ENCODE assay signal across 8 cellular contexts in genomic region chr11:66545701-66546367, GRCh38. TPM values are rescaled to one million over a fixed set of nuclear protein-coding genes. Genes with fewer than 3 reads are reported as not detected.
A peak's percentile ranks its signal among the peaks of the same experiment; 100 is the strongest.
DNase-seq lines count a peak whose midpoint lies in the region; ATAC-seq and TF ChIP-seq lines count a peak whose summit lies in the region.

ZDHHC24 (minus strand) TSS chr11:66546048; CDS start chr11:66546003, 45 bp downstream.

- peaks cover 14% of the 10 kb centered on the region for H3K36me3 Mint-ChIP-seq in activated T-cell treated with anti-CD3 and anti-CD28 coated beads, Interleukin-2, amount 50 U/mL, for 4 hours (ENCODE audit: insufficient read depth)

- intact Hi-C loops in Panc1 (cut with micrococcal nuclease; ENCODE audit: unreplicated experiment), result no loop called here
- intact Hi-C loops in esophagus muscularis mucosa (cut with DNase I), result no loop called here

- no peaks in the 10 kb centered on the region for H3K27me3 Mint-ChIP-seq in activated T-cell treated with anti-CD3 and anti-CD28 coated beads, Interleukin-2, amount 50 U/mL, for 4 hours (ENCODE audit: low read depth)

- TF ChIP-seq POLR2A in esophagus muscularis mucosa (IDR thresholded peaks at IDR 0.05; ENCODE audit: low read depth), result no peak

- H3K27ac ChIP-seq in Panc1 (ENCODE audit: low read length) (peak within 1 kb of the TSS; percentile 83), esophagus muscularis mucosa (replicated peaks in 1 of 4) (peak within 1 kb of the TSS; percentile 78 to 87 (median 85)), muscle layer of duodenum (ENCODE audit: low read length) (peak within 1 kb of the TSS; percentile 14)

- peak within 1 kb of the TSS; percentile 73 for H3K4me3 ChIP-seq in Jurkat, Clone E6-1 (ENCODE audit: low read length)
- H3K4me3 ChIP-seq in Panc1 (ENCODE audit: low read depth in 2 of 2, low read length in 2 of 2), result peak within 1 kb of the TSS; percentile 87 to 92
- peak within 1 kb of the TSS; percentile 78 to 83 (median 82) for H3K4me3 ChIP-seq in esophagus muscularis mucosa
- peak within 1 kb of the TSS; percentile 79 to 85 for H3K4me3 ChIP-seq in muscle layer of duodenum (ENCODE audit: low read depth in 1 of 2, low read length in 2 of 2)

- POLR2A ChIA-PET in Panc1 (lab: Charles Lee), result interaction anchor here (0.5 to 1.0 kb wide), 5 partner anchors 9 to 544 kb away, joined by 3 to 5 read pairs (median 4); partner anchors contain the start of genes BANF1 and EIF1AD

- H3K4me3 Mint-ChIP-seq in activated T-cell treated with anti-CD3 and anti-CD28 coated beads, Interleukin-2, amount 50 U/mL, for 4 hours, result peak within 1 kb of the TSS; percentile 89

- no peak for TF ChIP-seq EP300 in esophagus muscularis mucosa (IDR thresholded peaks at IDR 0.05)

- H3K27me3 ChIP-seq in Panc1 (ENCODE audit: control insufficient read depth, insufficient read depth, low read length) (no peaks in the 10 kb centered on the region), esophagus muscularis mucosa (no peaks in the 10 kb centered on the region), muscle layer of duodenum (ENCODE audit: low read depth, low read length) (no peaks in the 10 kb centered on the region)

- no peaks in the 10 kb centered on the region for H3K9me3 ChIP-seq in Panc1 (ENCODE audit: control insufficient read depth, insufficient read depth, low read depth, low read length)
- no peaks in the 10 kb centered on the region for H3K9me3 ChIP-seq in esophagus muscularis mucosa
- H3K9me3 ChIP-seq in muscle layer of duodenum (ENCODE audit: control insufficient read depth in 1 of 2, low read length in 2 of 2), result no peaks in the 10 kb centered on the region

- in situ Hi-C loops in Panc1 (cut with HindIII; ENCODE audit: low pct_unique_long_range_greater_than_20kb, low sequenced_read_pairs), result no loop called here

- no TSS peak for BruUV-seq in Panc1 (replicated peaks; lab: Mats Ljungman, UMichigan)

- no peaks in the 10 kb centered on the region for H3K36me3 ChIP-seq in Panc1 (ENCODE audit: control insufficient read depth, insufficient read depth, low read length)
- peaks cover 0 to 28% (median 24%) of the 10 kb centered on the region in 4 donors for H3K36me3 ChIP-seq in esophagus muscularis mucosa
- peaks cover 0 to 22% of the 10 kb centered on the region in 2 donors for H3K36me3 ChIP-seq in muscle layer of duodenum (ENCODE audit: control insufficient read depth in 1 of 2, insufficient read depth in 2 of 2, low read length in 2 of 2)

- ATAC-seq in GM21619 (IDR thresholded peaks at IDR 0.05; ENCODE audit: unreplicated experiment), result peak; percentile 80
- ATAC-seq in Panc1, result peak; percentile 98
- peak; percentile 87 to 89 for ATAC-seq in activated T-cell treated with anti-CD3 and anti-CD28 coated beads, Interleukin-2, amount 50 U/mL, for 4 hours

- H3K9me3 Mint-ChIP-seq in activated T-cell treated with anti-CD3 and anti-CD28 coated beads, Interleukin-2, amount 50 U/mL, for 4 hours, result no peaks in the 10 kb centered on the region

- TF ChIP-seq CTCF in Panc1 (IDR thresholded peaks at IDR 0.05) (no peak), esophagus muscularis mucosa (IDR thresholded peaks at IDR 0.05) (no peak)

- H3K4me1 ChIP-seq in Panc1 (ENCODE audit: control insufficient read depth, insufficient read depth, low read length), result peaks cover 9% of the 10 kb centered on the region
- peaks cover 28 to 48% (median 38%) of the 10 kb centered on the region in 4 donors for H3K4me1 ChIP-seq in esophagus muscularis mucosa
- peaks cover 5 to 29% of the 10 kb centered on the region in 2 donors for H3K4me1 ChIP-seq in muscle layer of duodenum (ENCODE audit: control insufficient read depth in 1 of 2, insufficient read depth in 2 of 2, low read length in 2 of 2)

- CTCF ChIA-PET in Panc1 (lab: Charles Lee), result interaction anchor here (0.6 kb wide), 2 partner anchors 79 to 137 kb away, joined by 4 to 6 read pairs; partner anchors contain the start of gene PELI3

- DNase-seq in DMS153 (lab: John Stamatoyannopoulos, UW) (peak; percentile 93), Panc1 (ENCODE audit: low read depth, low spot score) (peak; percentile 85), esophagus muscularis mucosa (ENCODE audit: extremely low spot score) (peak; percentile 98)
- DNase-seq in Jurkat, Clone E6-1 (ENCODE audit: low read depth, low spot score), result peak; percentile 69
- peak; percentile 76 for DNase-seq in activated T-cell treated with anti-CD3 and anti-CD28 coated beads, Interleukin-2, amount 50 U/mL, for 4 hours
- DNase-seq in stimulated activated CD8-positive, alpha-beta memory T cell treated with anti-CD3 and anti-CD28 coated beads, Interleukin-7, amount 100 ng/mL, for 4 hours (ENCODE audit: low read depth in 2 of 2), result peak; percentile 59 to 80

- 2% methylated on average over 8 of the region's 71 CpGs for WGBS in esophagus muscularis mucosa

- H3K4me1 Mint-ChIP-seq in activated T-cell treated with anti-CD3 and anti-CD28 coated beads, Interleukin-2, amount 50 U/mL, for 4 hours (ENCODE audit: low read depth), result peaks cover 38% of the 10 kb centered on the region

RNA-seq across cellular contexts. Expression of gene ZDHHC24, which starts in this region (rescaled TPM):
- 10.6 TPM for polyA plus RNA-seq in Jurkat, Clone E6-1 (2012; ENCODE audit: insufficient read depth, insufficient read length)
- total RNA-seq in Panc1 (2021; ENCODE audit: unreplicated experiment), result 29.5 TPM
- 37.4 TPM for polyA plus RNA-seq in Panc1 (2012; ENCODE audit: insufficient read length)
- 1 to 10 TPM; 6.3 to 7.3 (median 6.4) TPM for total RNA-seq in activated T-cell treated with anti-CD3 and anti-CD28 coated beads, Interleukin-2, amount 50 U/mL, for 4 hours
- total RNA-seq in esophagus muscularis mucosa, result 10 to 100 TPM in 2 of 4 donors, 1 to 10 TPM in 2; 7.6 to 16.2 (median 12.2) TPM

Comparison
In these comparisons a context has a peak if more than half of its experiments do, and no peak if none do; other contexts are left out.
1. Peak in every context shown above with its lines: DNase-seq, ATAC-seq, H3K4me3 ChIP-seq and H3K27ac ChIP-seq.
2. H3K27ac ChIP-seq: peak in every context shown above with its lines; median percentile 85 in esophagus muscularis mucosa; 83 in Panc1; 14 in muscle layer of duodenum.